In genomic region chr22:21014202-21015050, GRCh38 we compare ENCODE assay signal across 8 cellular contexts. TPM values are rescaled to one million over a fixed set of nuclear protein-coding genes. Genes with fewer than 3 reads are reported as not detected.
A peak's percentile ranks its signal among the peaks of the same experiment; 100 is the strongest.
DNase-seq lines count a peak whose midpoint lies in the region; ATAC-seq and TF ChIP-seq lines count a peak whose summit lies in the region.

No MANE protein-coding gene starts in this region.

- H3K4me3 ChIP-seq in right atrium auricular region, result peak overlapping the region; percentile 34 to 52
- H3K4me3 ChIP-seq in psoas muscle, result peak overlapping the region; percentile 75
- peak overlapping the region; percentile 6 for H3K4me3 ChIP-seq in urinary bladder (ENCODE audit: low read depth, low read length)

- no peaks in the 10 kb centered on the region for H3K9me3 Mint-ChIP-seq in T-helper 2 cell treated with Interferon-gamma antibody and Interleukin-4, amounts not matched to agents 5 μg/mL and 100 μg/mL, for 36 hours

- H3K27ac ChIP-seq in right atrium auricular region (peak overlapping the region; percentile 61 to 62), psoas muscle (peak overlapping the region; percentile 85), urinary bladder (ENCODE audit: low read depth) (no peak overlapping the region)

- H3K4me3 Mint-ChIP-seq in T-helper 2 cell treated with Interferon-gamma antibody and Interleukin-4, amounts not matched to agents 5 μg/mL and 100 μg/mL, for 36 hours, result peak overlapping the region; percentile 86

- peak overlapping the region; percentile 76 for H3K27ac Mint-ChIP-seq in T-helper 2 cell treated with Interferon-gamma antibody and Interleukin-4, amounts not matched to agents 5 μg/mL and 100 μg/mL, for 36 hours

- DNase-seq in GM04503 (ENCODE audit: low read depth) (peak; percentile 53), NCI-H1436 treated with DMSO at 0.1 percent for 48 hours (lab: John Stamatoyannopoulos, UW) (peak; percentile 86), anterior cingulate cortex (lab: John Stamatoyannopoulos, UW) (peak; percentile 21 to 96 (median 83)), right atrium auricular region (ENCODE audit: low spot score) (peak; percentile 90), psoas muscle (peak; percentile 90 to 93)
- DNase-seq in T-helper 2 cell treated with Interferon-gamma antibody and Interleukin-4, amounts not matched to agents 5 μg/mL and 100 μg/mL, for 36 hours (ENCODE audit: low spot score), result peak; percentile 85

- H3K4me1 ChIP-seq in right atrium auricular region (peaks cover 3 to 27% of the 10 kb centered on the region in 2 donors), psoas muscle (peaks cover 12% of the 10 kb centered on the region), urinary bladder (ENCODE audit: insufficient read depth) (no peaks in the 10 kb centered on the region)

- TF ChIP-seq CTCF in right atrium auricular region (IDR thresholded peaks at IDR 0.05), result no peak
- no peak for TF ChIP-seq CTCF in psoas muscle (IDR thresholded peaks at IDR 0.05)

- H3K27me3 ChIP-seq in right atrium auricular region (no peaks in the 10 kb centered on the region), psoas muscle (ENCODE audit: insufficient read depth in 3 of 3, low read length in 2 of 3) (no peaks in the 10 kb centered on the region)

- intact Hi-C loops in psoas muscle (cut with DNase I), result loop anchor here (2.0 to 5.0 kb wide), 2 partner anchors 30 to 38 kb away; partner anchors contain the start of gene LRRC74B (in 1 of the 2)

- H3K27me3 Mint-ChIP-seq in T-helper 2 cell treated with Interferon-gamma antibody and Interleukin-4, amounts not matched to agents 5 μg/mL and 100 μg/mL, for 36 hours (ENCODE audit: low read depth), result peaks cover 7% of the 10 kb centered on the region

- 1 to 2% (median 1%) methylated on average over 44 of the region's 44 CpGs for WGBS in psoas muscle, 3 donors
- 2% methylated on average over 44 of the region's 44 CpGs for WGBS in urinary bladder

- no peaks in the 10 kb centered on the region for H3K36me3 Mint-ChIP-seq in T-helper 2 cell treated with Interferon-gamma antibody and Interleukin-4, amounts not matched to agents 5 μg/mL and 100 μg/mL, for 36 hours (ENCODE audit: low read depth)

- H3K4me1 Mint-ChIP-seq in T-helper 2 cell treated with Interferon-gamma antibody and Interleukin-4, amounts not matched to agents 5 μg/mL and 100 μg/mL, for 36 hours (ENCODE audit: low read depth), result peaks cover 15% of the 10 kb centered on the region

- H3K9me3 ChIP-seq in right atrium auricular region, result no peaks in the 10 kb centered on the region
- H3K9me3 ChIP-seq in psoas muscle, result no peaks in the 10 kb centered on the region

- ATAC-seq in HG02642 (IDR thresholded peaks at IDR 0.05; ENCODE audit: poor library complexity, unreplicated experiment) (peak; percentile 81), psoas muscle (peak; percentile 71 to 89 (median 80))

- H3K36me3 ChIP-seq in right atrium auricular region, result no peaks in the 10 kb centered on the region
- H3K36me3 ChIP-seq in psoas muscle (ENCODE audit: insufficient read depth in 1 of 2, low read depth in 1 of 2), result peaks cover 0 to 22% of the 10 kb centered on the region in 2 donors
- H3K36me3 ChIP-seq in urinary bladder (ENCODE audit: insufficient read depth), result no peaks in the 10 kb centered on the region

RNA-seq across cellular contexts. Expression of gene P2RX6, which starts 0.5 kb away (rescaled TPM):
- total RNA-seq in right atrium auricular region, result 1 to 10 TPM; 1.0 to 5.4 TPM
- total RNA-seq in psoas muscle, result 10 to 100 TPM; 23.7 to 47.7 (median 36.1) TPM
- 10 to 100 TPM; 11.3 to 40.4 (median 26.2) TPM for polyA plus RNA-seq in psoas muscle
- total RNA-seq in urinary bladder, result 0.74 TPM
- polyA plus RNA-seq in urinary bladder, result 0.96 TPM

RNA-seq across cellular contexts. Expression of gene THAP7, which starts 12.5 kb away (rescaled TPM):
- total RNA-seq in right atrium auricular region (10 to 100 TPM; 39.8 to 51.1 TPM), psoas muscle (10 to 100 TPM; 25.2 to 39.2 (median 28.6) TPM), urinary bladder (17.3 TPM)
- polyA plus RNA-seq in psoas muscle (10 to 100 TPM; 48.9 to 67.5 (median 52.0) TPM), urinary bladder (55.0 TPM)

RNA-seq across cellular contexts. Expression of gene SLC7A4, which starts 17.9 kb away (rescaled TPM):
- total RNA-seq in right atrium auricular region (1 to 10 TPM; 1.9 to 5.0 TPM), psoas muscle (under 1 TPM in 1 of 4 donors, not detected in 3; 0.08 TPM), urinary bladder (0.42 TPM)
- polyA plus RNA-seq in psoas muscle (under 1 TPM in 2 of 3 donors, not detected in 1; 0.10 to 0.87 TPM), urinary bladder (1.2 TPM)

RNA-seq across cellular contexts. Expression of gene LRRC74B, which starts 31.3 kb away (rescaled TPM):
- total RNA-seq in right atrium auricular region (not detected), psoas muscle (under 1 TPM in 2 of 4 donors, not detected in 2; 0.22 to 0.30 TPM), urinary bladder (not detected)
- polyA plus RNA-seq in psoas muscle (under 1 TPM in 1 of 3 donors, not detected in 2; 0.51 TPM), urinary bladder (not detected)

RNA-seq across cellular contexts. Expression of gene LZTR1, which starts 32.3 kb away (rescaled TPM):
- total RNA-seq in right atrium auricular region, result 10 to 100 TPM; 20.7 to 24.7 TPM
- 10 to 100 TPM; 23.4 to 37.1 (median 29.8) TPM for total RNA-seq in psoas muscle
- 10 to 100 TPM; 17.1 to 30.8 (median 22.5) TPM for polyA plus RNA-seq in psoas muscle
- total RNA-seq in urinary bladder, result 42.8 TPM
- polyA plus RNA-seq in urinary bladder, result 48.1 TPM

Comparison
In these comparisons a context has a peak if more than half of its experiments do, and no peak if none do; other contexts are left out.
1. H3K4me3 ChIP-seq: peak in every context shown above with its lines; median percentile 75 in psoas muscle; 43 in right atrium auricular region; 6 in urinary bladder.